Comparison of ENCODE assay signal across 8 cellular contexts in genomic region chr1:206739411-206740076, GRCh38. TPM values are rescaled to one million over a fixed set of nuclear protein-coding genes. Genes with fewer than 3 reads are reported as not detected.
DNase-seq lines count a peak whose midpoint lies in the region; ATAC-seq and TF ChIP-seq lines count a peak whose summit lies in the region.

No MANE protein-coding gene starts in this region.

- H3K36me3 ChIP-seq in WERI-Rb-1 (peaks cover 10% of the 10 kb centered on the region), gastrocnemius medialis (no peaks in the 10 kb centered on the region), mammary epithelial cell (ENCODE audit: insufficient read depth, low read length) (peaks cover 6% of the 10 kb centered on the region)

- H3K27me3 ChIP-seq in WERI-Rb-1 (ENCODE audit: insufficient read depth, low read depth, severe bottlenecking) (no peaks in the 10 kb centered on the region), gastrocnemius medialis (no peaks in the 10 kb centered on the region), mammary epithelial cell (ENCODE audit: insufficient read depth, low read length) (no peaks in the 10 kb centered on the region)

- no peak overlapping the region for H3K9ac ChIP-seq in mammary epithelial cell (ENCODE audit: insufficient read depth, low read length)

- H3K4me2 ChIP-seq in mammary epithelial cell (ENCODE audit: insufficient read depth, low read depth, low read length) = no peak overlapping the region

- 42% methylated on average over 5 of the region's 5 CpGs for WGBS in mammary epithelial cell (ENCODE audit: low coverage, missing lambda C conversion rate)

- H3K4me1 ChIP-seq in gastrocnemius medialis = peaks cover 16 to 20% of the 10 kb centered on the region in 2 donors
- peaks cover 4% of the 10 kb centered on the region for H3K4me1 ChIP-seq in mammary epithelial cell (ENCODE audit: insufficient read depth, low read length)

- intact Hi-C loops in gastrocnemius medialis (cut with DNase I; ENCODE audit: low total_unique reads) (no loop called here), mammary epithelial cell (cut with micrococcal nuclease) (loop anchor here (1.0 to 2.0 kb wide), 2 partner anchors 69 to 173 kb away; no protein-coding TSS in a partner anchor)

- H3K27ac ChIP-seq in WERI-Rb-1 (no peak overlapping the region), gastrocnemius medialis (no peak overlapping the region), mammary epithelial cell (ENCODE audit: insufficient read depth, low read depth, low read length) (no peak overlapping the region)

- CTCF ChIA-PET in GM10248 (lab: Yijun Ruan, JAX) = interaction anchor here (0.8 to 3.6 kb wide), 30 partner anchors 13 to 260 kb away, joined by 3 to 17 read pairs (median 4); partner anchors contain the start of gene IL10
- CTCF ChIA-PET in mammary epithelial cell (lab: Charles Lee; ENCODE audit: low non-redundant PET) = no interaction called here

- H3K9me3 ChIP-seq in WERI-Rb-1 (ENCODE audit: severe bottlenecking) (no peaks in the 10 kb centered on the region), gastrocnemius medialis (no peaks in the 10 kb centered on the region), mammary epithelial cell (replicated peaks; ENCODE audit: insufficient read depth, low read length) (no peaks in the 10 kb centered on the region)

- no peaks in the 10 kb centered on the region for H3K79me2 ChIP-seq in mammary epithelial cell (ENCODE audit: insufficient read depth, low read length)

- in situ Hi-C loops in gastrocnemius medialis (cut with MboI; ENCODE audit: low sequenced_read_pairs in 4 of 4) (loop anchor here in 2 of 4 donors (10.0 kb wide), 2 partner anchors 75 to 175 kb away; no protein-coding TSS in a partner anchor), mammary epithelial cell (cut with MboI; ENCODE audit: low sequenced_read_pairs in 2 of 2) (loop anchor here in 1 of 2 donors (5.0 kb wide), 1 partner anchor 173 kb away; no protein-coding TSS in a partner anchor)

- TF ChIP-seq POLR2A in gastrocnemius medialis (IDR thresholded peaks at IDR 0.05) = no peak

- H2AFZ ChIP-seq in mammary epithelial cell (ENCODE audit: low read depth, low read length) = no peak overlapping the region

- no TSS peak for BruUV-seq in mammary epithelial cell (replicated peaks; lab: Mats Ljungman, UMichigan)

- dilution Hi-C loops in mammary epithelial cell (cut with HindIII; ENCODE audit: low sequenced_read_pairs) = no loop called here

- TF ChIP-seq CTCF in GM10248 (IDR thresholded peaks at IDR 0.05; ENCODE audit: control extremely low read depth, extremely low read depth, low read depth, missing control alignments) (no peak), WERI-Rb-1 (IDR thresholded peaks at IDR 0.05; ENCODE audit: low read depth, low read length) (no peak), gastrocnemius medialis (IDR thresholded peaks at IDR 0.05 in 4 of 5, conservative IDR thresholded peaks at IDR 0.05 in 1 of 5) (no peak), mammary epithelial cell (conservative IDR thresholded peaks at IDR 0.05 in 1 of 2, IDR thresholded peaks at IDR 0.05 in 1 of 2; ENCODE audit: extremely low read depth in 1 of 2, insufficient read depth in 1 of 2, low read depth in 1 of 2, low read length in 2 of 2) (no peak)

- DNase-seq in GM10248 (ENCODE audit: extremely low spot score) (peak; percentile 84), WERI-Rb-1 (peak; percentile 12), gastrocnemius medialis (no peak), OCI-M1 (lab: John Stamatoyannopoulos, UW) (no peak), mammary epithelial cell (no peak), DMS53 (lab: John Stamatoyannopoulos, UW) (no peak)

- POLR2A ChIA-PET in GM10248 (lab: Yijun Ruan, JAX) = interaction anchor here (1.3 to 1.4 kb wide), 2 partner anchors 26 to 30 kb away, joined by 4 to 6 read pairs; no protein-coding TSS in a partner anchor

- no peaks in the 10 kb centered on the region for H4K20me1 ChIP-seq in mammary epithelial cell (ENCODE audit: insufficient read depth, low read length)

- ATAC-seq in GM19397 (IDR thresholded peaks at IDR 0.05; ENCODE audit: unreplicated experiment) = peak; percentile 77
- ATAC-seq in HG03280 (IDR thresholded peaks at IDR 0.05; ENCODE audit: unreplicated experiment) = peak; percentile 78
- peak; percentile 42 to 45 for ATAC-seq in gastrocnemius medialis

- no peak overlapping the region for H3K4me3 ChIP-seq in WERI-Rb-1 (ENCODE audit: low read depth, low read length)
- no peak overlapping the region for H3K4me3 ChIP-seq in gastrocnemius medialis
- H3K4me3 ChIP-seq in mammary epithelial cell (replicated peaks in 1 of 3; ENCODE audit: insufficient read depth in 1 of 3, low read depth in 2 of 3, low read length in 3 of 3) = no peak overlapping the region

RNA-seq across cellular contexts. Expression of gene IL19, which starts 31.0 kb away (rescaled TPM):
- total RNA-seq in gastrocnemius medialis (not detected), mammary epithelial cell (not detected)
- not detected for polyA plus RNA-seq in mammary epithelial cell
- not detected for polyA minus RNA-seq in mammary epithelial cell

RNA-seq across cellular contexts. Expression of gene IL10, which starts 32.8 kb away (rescaled TPM):
- total RNA-seq in gastrocnemius medialis = under 1 TPM; 0.26 to 0.61 (median 0.34) TPM
- not detected for total RNA-seq in mammary epithelial cell
- polyA plus RNA-seq in mammary epithelial cell = not detected
- not detected for polyA minus RNA-seq in mammary epithelial cell

RNA-seq across cellular contexts. Expression of gene MAPKAPK2, which starts 54.8 kb away (rescaled TPM):
- total RNA-seq in gastrocnemius medialis = 100 to 1,000 TPM; 115 to 207 (median 140) TPM
- 10 to 100 TPM; 44.2 to 77.5 TPM for total RNA-seq in mammary epithelial cell
- 57.4 TPM for polyA plus RNA-seq in mammary epithelial cell
- polyA minus RNA-seq in mammary epithelial cell = 69.6 TPM

Comparison
In these comparisons a context has a peak if more than half of its experiments do, and no peak if none do; other contexts are left out.
1. DNase-seq: peak in GM10248 (single experiment) and WERI-Rb-1 (single experiment); none in gastrocnemius medialis (0 of 2), OCI-M1 (single experiment), mammary epithelial cell (single experiment) and DMS53 (single experiment).
2. Peak in every context shown above with its lines, with median percentiles within 50 percentile points of each other: ATAC-seq.